ENCODE assay signal across 19 cellular contexts in the genomic region with DNA sequence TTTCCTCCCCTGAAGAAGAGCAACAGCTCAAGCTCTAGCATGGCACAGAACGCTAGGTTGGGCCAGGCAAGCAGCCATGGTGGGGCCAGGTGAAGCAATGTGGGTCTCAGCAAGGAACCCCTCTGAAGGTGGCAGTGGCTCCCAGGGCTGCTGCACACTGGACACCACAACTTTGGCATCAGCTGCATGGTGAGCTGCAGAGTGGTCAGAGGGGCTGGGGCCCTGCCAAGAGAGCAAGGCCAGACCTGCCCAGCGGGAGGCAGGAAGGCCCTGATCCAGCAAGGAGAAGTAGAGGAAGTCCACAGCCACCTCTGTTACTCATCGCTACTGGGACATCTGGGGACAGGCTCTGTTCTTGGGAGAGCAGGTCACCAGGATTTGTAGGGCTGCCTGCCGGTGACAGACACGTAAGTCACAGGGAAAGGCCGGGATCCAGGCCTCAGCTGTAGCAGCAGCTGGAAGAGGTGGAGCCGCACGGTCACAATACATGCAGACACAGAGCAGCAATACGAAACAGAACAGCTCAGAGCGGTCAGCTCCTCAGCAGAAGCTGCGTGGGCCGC. TPM values are rescaled to one million over a fixed set of nuclear protein-coding genes. Genes with fewer than 3 reads are reported as not detected.
DNase-seq lines count a peak whose midpoint lies in the region; ATAC-seq and TF ChIP-seq lines count a peak whose summit lies in the region.
"Had no signal": no experiment of that assay in that cellular context is flagged by ENCODE, and none has a peak within 500 bp of the region (broad histone marks: within the 10 kb centered on the region; RNA-seq: fewer than 3 reads in every experiment).

No MANE protein-coding gene starts in this region.

- CTCF ChIA-PET in activated CD8-positive, alpha-beta T cell treated with anti-CD3 and anti-CD28 coated beads, Interleukin-2, amount 10 ng/mL, durations not matched to agents 7 days and 5 days (lab: Charles Lee): interaction anchor here (1.5 to 5.0 kb wide), 3 partner anchors 13 to 36 kb away, joined by 7 to 34 read pairs (median 9); a partner anchor contains a TSS
- CTCF ChIA-PET in activated CD8-positive, alpha-beta T cell treated with anti-CD3 and anti-CD28 coated beads for 36 hours (lab: Charles Lee): interaction anchor here (1.6 to 2.9 kb wide), 3 partner anchors 13 to 36 kb away, joined by 5 to 16 read pairs (median 12); a partner anchor contains a TSS

- peaks cover 0 to 54% of the 10 kb centered on the region in 2 donors for H3K36me3 ChIP-seq in adrenal gland (replicated peaks in 1 of 2)

- peak in 1 of 2 donors; percentile 65 for TF ChIP-seq POLR2A in adrenal gland (IDR thresholded peaks at IDR 0.05)

- ATAC-seq in activated CD8-positive, alpha-beta T cell treated with anti-CD3 and anti-CD28 coated beads, Interleukin-2, amount 10 ng/mL, durations not matched to agents 7 days and 5 days: no peak
- no peak for ATAC-seq in activated CD8-positive, alpha-beta T cell treated with anti-CD3 and anti-CD28 coated beads for 36 hours
- ATAC-seq in stimulated activated effector memory CD8-positive, alpha-beta T cell treated with anti-CD3 and anti-CD28 coated beads, Interleukin-12 subunit alpha, Interleukin-12 subunit beta, amount 100 ng/mL, for 72 hours: no peak
- ATAC-seq: GM23338, HCT116 had no signal

- peaks cover 15% of the 10 kb centered on the region for H3K4me1 Mint-ChIP-seq in activated CD8-positive, alpha-beta T cell treated with anti-CD3 and anti-CD28 coated beads, Interleukin-2, amount 10 ng/mL, durations not matched to agents 7 days and 5 days (ENCODE audit: low read depth)
- H3K4me1 Mint-ChIP-seq in activated CD8-positive, alpha-beta T cell treated with anti-CD3 and anti-CD28 coated beads for 36 hours (ENCODE audit: low read depth): no peaks in the 10 kb centered on the region
- H3K4me1 Mint-ChIP-seq in stimulated activated effector memory CD8-positive, alpha-beta T cell treated with anti-CD3 and anti-CD28 coated beads, Interleukin-12 subunit alpha, Interleukin-12 subunit beta, amount 100 ng/mL, for 72 hours: peaks cover 10% of the 10 kb centered on the region

- H3K36me3 Mint-ChIP-seq in activated CD8-positive, alpha-beta T cell treated with anti-CD3 and anti-CD28 coated beads, Interleukin-2, amount 10 ng/mL, durations not matched to agents 7 days and 5 days (ENCODE audit: low read depth): peaks cover 25% of the 10 kb centered on the region
- H3K36me3 Mint-ChIP-seq in activated CD8-positive, alpha-beta T cell treated with anti-CD3 and anti-CD28 coated beads for 36 hours (ENCODE audit: low read depth): peaks cover 12% of the 10 kb centered on the region
- peaks cover 35% of the 10 kb centered on the region for H3K36me3 Mint-ChIP-seq in stimulated activated effector memory CD8-positive, alpha-beta T cell treated with anti-CD3 and anti-CD28 coated beads, Interleukin-12 subunit alpha, Interleukin-12 subunit beta, amount 100 ng/mL, for 72 hours

- no peak overlapping the region for H3K4me3 ChIP-seq in adrenal gland
- H3K4me3 ChIP-seq: BLaER1, GM23338 had no signal

- peaks cover 46 to 83% of the 10 kb centered on the region in 2 donors for H3K4me1 ChIP-seq in adrenal gland (replicated peaks in 1 of 2)

- no peaks in the 10 kb centered on the region for H3K27me3 Mint-ChIP-seq in activated CD8-positive, alpha-beta T cell treated with anti-CD3 and anti-CD28 coated beads, Interleukin-2, amount 10 ng/mL, durations not matched to agents 7 days and 5 days (ENCODE audit: low read depth)
- H3K27me3 Mint-ChIP-seq in activated CD8-positive, alpha-beta T cell treated with anti-CD3 and anti-CD28 coated beads for 36 hours: no peaks in the 10 kb centered on the region

- H3K27ac Mint-ChIP-seq in activated CD8-positive, alpha-beta T cell treated with anti-CD3 and anti-CD28 coated beads, Interleukin-2, amount 10 ng/mL, durations not matched to agents 7 days and 5 days: peak overlapping the region; percentile 5
- H3K27ac Mint-ChIP-seq in activated CD8-positive, alpha-beta T cell treated with anti-CD3 and anti-CD28 coated beads for 36 hours: no peak overlapping the region
- peak overlapping the region; percentile 22 for H3K27ac Mint-ChIP-seq in stimulated activated effector memory CD8-positive, alpha-beta T cell treated with anti-CD3 and anti-CD28 coated beads, Interleukin-12 subunit alpha, Interleukin-12 subunit beta, amount 100 ng/mL, for 72 hours
- H3K27ac Mint-ChIP-seq: GM23338 had no signal

- intact Hi-C loops in activated CD8-positive, alpha-beta T cell treated with anti-CD3 and anti-CD28 coated beads for 36 hours (cut with micrococcal nuclease): no loop called here
- intact Hi-C loops in adrenal gland (cut with DNase I): no loop called here

- H3K27ac ChIP-seq in adrenal gland: peak overlapping the region; percentile 27 to 98 (median 83)
- H3K27ac ChIP-seq: BLaER1, KMS-11 had no signal

- 59 to 72% (median 63%) methylated on average over 1 to 12 of the region's 12 CpGs for WGBS in adrenal gland, 4 donors

- POLR2A ChIA-PET in activated CD8-positive, alpha-beta T cell treated with anti-CD3 and anti-CD28 coated beads, Interleukin-2, amount 10 ng/mL, durations not matched to agents 7 days and 5 days (lab: Charles Lee): interaction anchor here (0.5 kb wide), 1 partner anchor 406 kb away, joined by 3 read pairs; no protein-coding TSS in a partner anchor
- POLR2A ChIA-PET in activated CD8-positive, alpha-beta T cell treated with anti-CD3 and anti-CD28 coated beads for 36 hours (lab: Charles Lee): interaction anchor here (1.1 to 5.5 kb wide), 5 partner anchors 12 to 33 kb away, joined by 3 to 37 read pairs (median 4); a partner anchor contains a TSS

- H3K27me3 ChIP-seq in adrenal gland: no peaks in the 10 kb centered on the region
- H3K27me3 ChIP-seq: BLaER1 had no signal

- H3K9me3 Mint-ChIP-seq in activated CD8-positive, alpha-beta T cell treated with anti-CD3 and anti-CD28 coated beads, Interleukin-2, amount 10 ng/mL, durations not matched to agents 7 days and 5 days (ENCODE audit: insufficient read depth): no peaks in the 10 kb centered on the region
- H3K9me3 Mint-ChIP-seq in activated CD8-positive, alpha-beta T cell treated with anti-CD3 and anti-CD28 coated beads for 36 hours: no peaks in the 10 kb centered on the region
- H3K9me3 Mint-ChIP-seq in stimulated activated effector memory CD8-positive, alpha-beta T cell treated with anti-CD3 and anti-CD28 coated beads, Interleukin-12 subunit alpha, Interleukin-12 subunit beta, amount 100 ng/mL, for 72 hours: no peaks in the 10 kb centered on the region
- H3K9me3 Mint-ChIP-seq: GM23338 had no signal

- no peak overlapping the region for H3K4me3 Mint-ChIP-seq in activated CD8-positive, alpha-beta T cell treated with anti-CD3 and anti-CD28 coated beads, Interleukin-2, amount 10 ng/mL, durations not matched to agents 7 days and 5 days
- H3K4me3 Mint-ChIP-seq in activated CD8-positive, alpha-beta T cell treated with anti-CD3 and anti-CD28 coated beads for 36 hours: no peak overlapping the region
- H3K4me3 Mint-ChIP-seq in stimulated activated effector memory CD8-positive, alpha-beta T cell treated with anti-CD3 and anti-CD28 coated beads, Interleukin-12 subunit alpha, Interleukin-12 subunit beta, amount 100 ng/mL, for 72 hours: no peak overlapping the region
- H3K4me3 Mint-ChIP-seq: GM23338 had no signal

- DNase-seq in activated CD8-positive, alpha-beta T cell treated with anti-CD3 and anti-CD28 coated beads, Interleukin-2, amount 10 ng/mL, durations not matched to agents 7 days and 5 days: no peak
- DNase-seq in activated CD8-positive, alpha-beta T cell treated with anti-CD3 and anti-CD28 coated beads for 36 hours: no peak
- DNase-seq in adrenal gland (peak; percentile 58 to 93 (median 87)), myocyte (ENCODE audit: low read depth) (peak; percentile 28), NCI-H524 treated with DMSO at 0.1 percent for 48 hours (lab: John Stamatoyannopoulos, UW) (no peak), medulla oblongata (ENCODE audit: extremely low spot score) (no peak), LoVo (ENCODE audit: low spot score) (no peak)
- DNase-seq in stimulated activated effector memory CD8-positive, alpha-beta T cell treated with anti-CD3 and anti-CD28 coated beads, Interleukin-12 subunit alpha, Interleukin-12 subunit beta, amount 100 ng/mL, for 72 hours (ENCODE audit: low spot score in 2 of 2): no peak
- DNase-seq: 8988T, DMS79 treated with DMSO at 0.1 percent for 48 hours, MM.1S, NCI-H1105 treated with DMSO at 0.1 percent for 48 hours, NCI-H1694 treated with DMSO at 0.1 percent for 48 hours, NCI-H69 had no signal

- no peaks in the 10 kb centered on the region for H3K9me3 ChIP-seq in adrenal gland (replicated peaks in 1 of 3)
- H3K9me3 ChIP-seq: BLaER1 had no signal

- no peak for TF ChIP-seq CTCF in activated CD8-positive, alpha-beta T cell treated with anti-CD3 and anti-CD28 coated beads for 36 hours (IDR thresholded peaks at IDR 0.05)
- peak in 1 of 6 experiments; percentile 18 for TF ChIP-seq CTCF in adrenal gland (IDR thresholded peaks at IDR 0.05)

RNA-seq across cellular contexts. Expression of a gene that starts 12.4 kb away (rescaled TPM):
- 10 to 100 TPM; 53.2 to 55.6 TPM for total RNA-seq in activated CD8-positive, alpha-beta T cell treated with anti-CD3 and anti-CD28 coated beads, Interleukin-2, amount 10 ng/mL, durations not matched to agents 7 days and 5 days
- 10 to 100 TPM; 32.4 to 33.5 TPM for total RNA-seq in activated CD8-positive, alpha-beta T cell treated with anti-CD3 and anti-CD28 coated beads for 36 hours
- total RNA-seq in adrenal gland: 1,000 to 10,000 TPM in 3 of 8 donors, 100 to 1,000 TPM in 5; 137 to 1,306 (median 828) TPM
- polyA plus RNA-seq in adrenal gland: 100 to 1,000 TPM; 108 to 299 (median 284) TPM
- total RNA-seq in myocyte: 104 and 126 TPM in 2 replicates
- polyA plus RNA-seq in myocyte (2012): 74.6 TPM

RNA-seq across cellular contexts. Expression of a gene that starts 12.9 kb away (rescaled TPM):
- total RNA-seq in activated CD8-positive, alpha-beta T cell treated with anti-CD3 and anti-CD28 coated beads, Interleukin-2, amount 10 ng/mL, durations not matched to agents 7 days and 5 days: 10 to 100 TPM; 57.4 to 57.5 TPM
- total RNA-seq in activated CD8-positive, alpha-beta T cell treated with anti-CD3 and anti-CD28 coated beads for 36 hours: 10 to 100 TPM; 38.6 to 47.0 TPM
- total RNA-seq in adrenal gland (100 to 1,000 TPM in 5 of 8 donors, 10 to 100 TPM in 3; 79.4 to 183 (median 134) TPM), myocyte (42.5 and 54.2 TPM in 2 replicates)
- 100 to 1,000 TPM; 244 to 276 (median 259) TPM for polyA plus RNA-seq in adrenal gland
- 79.5 TPM for polyA plus RNA-seq in myocyte (2012)

RNA-seq across cellular contexts. Expression of a gene that starts 16.2 kb away (rescaled TPM):
- total RNA-seq in activated CD8-positive, alpha-beta T cell treated with anti-CD3 and anti-CD28 coated beads, Interleukin-2, amount 10 ng/mL, durations not matched to agents 7 days and 5 days: 10 to 100 TPM; 24.1 to 26.4 TPM
- total RNA-seq in activated CD8-positive, alpha-beta T cell treated with anti-CD3 and anti-CD28 coated beads for 36 hours: 10 to 100 TPM; 79.1 to 86.3 TPM
- total RNA-seq in adrenal gland (100 to 1,000 TPM; 144 to 603 (median 273) TPM), myocyte (32.1 and 37.3 TPM in 2 replicates)
- polyA plus RNA-seq in adrenal gland: 100 to 1,000 TPM; 135 to 294 (median 198) TPM
- polyA plus RNA-seq in myocyte (2012): 36.2 TPM

RNA-seq across cellular contexts. Expression of a gene that starts 16.4 kb away (rescaled TPM):
- 100 to 1,000 TPM; 202 to 214 TPM for total RNA-seq in activated CD8-positive, alpha-beta T cell treated with anti-CD3 and anti-CD28 coated beads, Interleukin-2, amount 10 ng/mL, durations not matched to agents 7 days and 5 days
- 100 to 1,000 TPM; 269 to 270 TPM for total RNA-seq in activated CD8-positive, alpha-beta T cell treated with anti-CD3 and anti-CD28 coated beads for 36 hours
- 100 to 1,000 TPM; 405 to 885 (median 674) TPM for total RNA-seq in adrenal gland
- polyA plus RNA-seq in adrenal gland: 100 to 1,000 TPM; 165 to 374 (median 308) TPM
- 329 and 379 TPM in 2 replicates for total RNA-seq in myocyte
- 247 TPM for polyA plus RNA-seq in myocyte (2012)

RNA-seq across cellular contexts. Expression of a gene that starts 43.1 kb away (rescaled TPM):
- 1 to 10 TPM; 6.3 to 6.4 TPM for total RNA-seq in activated CD8-positive, alpha-beta T cell treated with anti-CD3 and anti-CD28 coated beads, Interleukin-2, amount 10 ng/mL, durations not matched to agents 7 days and 5 days
- total RNA-seq in activated CD8-positive, alpha-beta T cell treated with anti-CD3 and anti-CD28 coated beads for 36 hours: 1 to 10 TPM; 8.6 to 9.3 TPM
- 10 to 100 TPM in 7 of 8 donors, 1 to 10 TPM in 1; 7.1 to 28.8 (median 13.4) TPM for total RNA-seq in adrenal gland
- 10 to 100 TPM; 16.2 to 23.8 (median 21.3) TPM for polyA plus RNA-seq in adrenal gland
- total RNA-seq in myocyte: 6.7 and 17.1 TPM in 2 replicates
- polyA plus RNA-seq in myocyte (2012): 9.4 TPM
- total RNA-seq: G401 had no signal

Comparison
In these comparisons a context has a peak if more than half of its experiments do, and no peak if none do; other contexts are left out.
1. DNase-seq: peak in adrenal gland (7 of 7) and myocyte (single experiment); none in activated CD8-positive, alpha-beta T cell treated with anti-CD3 and anti-CD28 coated beads, Interleukin-2, amount 10 ng/mL, durations not matched to agents 7 days and 5 days (single experiment), activated CD8-positive, alpha-beta T cell treated with anti-CD3 and anti-CD28 coated beads for 36 hours (single experiment), stimulated activated effector memory CD8-positive, alpha-beta T cell treated with anti-CD3 and anti-CD28 coated beads, Interleukin-12 subunit alpha, Interleukin-12 subunit beta, amount 100 ng/mL, for 72 hours (0 of 2), NCI-H524 treated with DMSO at 0.1 percent for 48 hours (single experiment), medulla oblongata (single experiment) and LoVo (single experiment).